In the genomic region with DNA sequence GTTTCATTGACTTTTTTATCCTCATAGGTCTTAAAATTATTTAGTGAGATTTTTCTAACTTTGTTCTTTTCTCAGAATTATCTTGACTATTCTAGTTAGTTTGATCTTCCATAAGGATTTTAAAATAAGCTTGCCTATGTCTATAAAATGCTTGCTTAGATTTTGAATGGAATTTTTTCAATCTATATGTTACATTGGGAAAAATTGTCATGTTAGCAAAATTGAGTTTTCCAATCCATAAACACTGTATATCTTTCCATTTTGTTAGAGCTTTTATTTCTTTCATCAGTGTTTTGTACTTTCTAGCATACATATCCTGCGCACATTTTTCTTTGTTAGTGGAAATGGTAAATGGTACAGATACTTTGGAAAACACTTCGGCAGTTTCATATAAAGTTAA, we compare ENCODE assay signal across 38 cellular contexts.
"Had no signal": no experiment of that assay in that cellular context is flagged by ENCODE, and none has a peak within 500 bp of the region (broad histone marks: within the 10 kb centered on the region; RNA-seq: fewer than 3 reads in every experiment).

No MANE protein-coding gene starts in this region.

- H3K36me3 Mint-ChIP-seq: activated CD8-positive, alpha-beta memory T cell treated with anti-CD3 and anti-CD28 coated beads, Interleukin-2, amount 10 ng/mL, durations not matched to agents 7 days and 5 days; activated naive CD4-positive, alpha-beta T cell treated with anti-CD3 and anti-CD28 coated beads, Interleukin-2, amount 10 ng/mL, durations not matched to agents 7 days and 5 days; activated naive CD4-positive, alpha-beta T cell treated with anti-CD3 and anti-CD28 coated beads, Interleukin-2, amount 50 U/mL, for 24 hours; activated naive CD8-positive, alpha-beta T cell; activated naive CD8-positive, alpha-beta T cell treated with anti-CD3 and anti-CD28 coated beads, Interleukin-2, amount 10 ng/mL, durations not matched to agents 7 days and 5 days; brain; T-cell had no signal

- H3K4me3 Mint-ChIP-seq: activated B cell treated with CpG ODN at 0.5 μM for 24 hours; activated CD4-positive, alpha-beta memory T cell treated with anti-CD3 and anti-CD28 coated beads, Interleukin-2, amount 10 ng/mL, durations not matched to agents 7 days and 5 days; activated CD4-positive, alpha-beta T cell treated with anti-CD3 and anti-CD28 coated beads for 36 hours; activated CD4-positive, alpha-beta T cell treated with anti-CD3 and anti-CD28 coated beads, Interleukin-2, amount 10 ng/mL, durations not matched to agents 7 days and 5 days; activated CD8-positive, alpha-beta memory T cell treated with anti-CD3 and anti-CD28 coated beads, Interleukin-2, amount 10 ng/mL, durations not matched to agents 7 days and 5 days; activated CD8-positive, alpha-beta T cell treated with anti-CD3 and anti-CD28 coated beads, Interleukin-2, amount 10 ng/mL, durations not matched to agents 7 days and 5 days; activated naive CD4-positive, alpha-beta T cell treated with anti-CD3 and anti-CD28 coated beads, Interleukin-2, amount 10 ng/mL, durations not matched to agents 7 days and 5 days; activated naive CD4-positive, alpha-beta T cell treated with anti-CD3 and anti-CD28 coated beads, Interleukin-2, amount 50 U/mL, for 24 hours; activated naive CD8-positive, alpha-beta T cell; activated naive CD8-positive, alpha-beta T cell treated with anti-CD3 and anti-CD28 coated beads, Interleukin-2, amount 10 ng/mL, durations not matched to agents 7 days and 5 days; activated naive CD8-positive, alpha-beta T cell treated with anti-CD3 and anti-CD28 coated beads, Interleukin-2, amount 50 U/mL, for 24 hours; activated T-cell treated with anti-CD3 and anti-CD28 coated beads, Interleukin-2, amount 50 U/mL, for 24 hours; brain; central memory CD8-positive, alpha-beta T cell; T-cell; T-helper 1 cell treated with Interleukin-12 subunit alpha and Interleukin-12 subunit beta and Interleukin-4 antibody, amounts not matched to agents 30 μg/mL and 1 μg/mL, for 36 hours; T-helper 2 cell treated with Interferon-gamma antibody and Interleukin-4, amounts not matched to agents 5 μg/mL and 100 μg/mL, for 36 hours had no signal

- H3K27ac ChIP-seq: ascending aorta, cardiac muscle cell, VCaP had no signal

- FAIRE-seq: bronchial epithelial cell, TTC549 had no signal

- H3K4me1 Mint-ChIP-seq: activated B cell treated with CpG ODN at 0.5 μM for 24 hours; activated CD4-positive, alpha-beta memory T cell treated with anti-CD3 and anti-CD28 coated beads, Interleukin-2, amount 10 ng/mL, durations not matched to agents 7 days and 5 days; activated CD4-positive, alpha-beta T cell treated with anti-CD3 and anti-CD28 coated beads for 36 hours; activated CD4-positive, alpha-beta T cell treated with anti-CD3 and anti-CD28 coated beads, Interleukin-2, amount 10 ng/mL, durations not matched to agents 7 days and 5 days; activated CD8-positive, alpha-beta memory T cell treated with anti-CD3 and anti-CD28 coated beads, Interleukin-2, amount 10 ng/mL, durations not matched to agents 7 days and 5 days; activated naive CD4-positive, alpha-beta T cell treated with anti-CD3 and anti-CD28 coated beads, Interleukin-2, amount 10 ng/mL, durations not matched to agents 7 days and 5 days; activated naive CD4-positive, alpha-beta T cell treated with anti-CD3 and anti-CD28 coated beads, Interleukin-2, amount 50 U/mL, for 24 hours; activated naive CD8-positive, alpha-beta T cell treated with anti-CD3 and anti-CD28 coated beads, Interleukin-2, amount 10 ng/mL, durations not matched to agents 7 days and 5 days; activated naive CD8-positive, alpha-beta T cell treated with anti-CD3 and anti-CD28 coated beads, Interleukin-2, amount 50 U/mL, for 24 hours; brain; central memory CD8-positive, alpha-beta T cell; T-cell had no signal

- H3K27ac Mint-ChIP-seq: activated B cell treated with CpG ODN at 0.5 μM for 24 hours; activated CD4-positive, alpha-beta memory T cell treated with anti-CD3 and anti-CD28 coated beads, Interleukin-2, amount 10 ng/mL, durations not matched to agents 7 days and 5 days; activated CD4-positive, alpha-beta T cell treated with anti-CD3 and anti-CD28 coated beads for 36 hours; activated CD4-positive, alpha-beta T cell treated with anti-CD3 and anti-CD28 coated beads, Interleukin-2, amount 10 ng/mL, durations not matched to agents 7 days and 5 days; activated CD8-positive, alpha-beta memory T cell treated with anti-CD3 and anti-CD28 coated beads, Interleukin-2, amount 10 ng/mL, durations not matched to agents 7 days and 5 days; activated CD8-positive, alpha-beta T cell treated with anti-CD3 and anti-CD28 coated beads, Interleukin-2, amount 10 ng/mL, durations not matched to agents 7 days and 5 days; activated naive CD4-positive, alpha-beta T cell treated with anti-CD3 and anti-CD28 coated beads, Interleukin-2, amount 10 ng/mL, durations not matched to agents 7 days and 5 days; activated naive CD4-positive, alpha-beta T cell treated with anti-CD3 and anti-CD28 coated beads, Interleukin-2, amount 50 U/mL, for 24 hours; activated naive CD8-positive, alpha-beta T cell; activated naive CD8-positive, alpha-beta T cell treated with anti-CD3 and anti-CD28 coated beads, Interleukin-2, amount 10 ng/mL, durations not matched to agents 7 days and 5 days; activated naive CD8-positive, alpha-beta T cell treated with anti-CD3 and anti-CD28 coated beads, Interleukin-2, amount 50 U/mL, for 24 hours; activated T-cell treated with anti-CD3 and anti-CD28 coated beads, Interleukin-2, amount 50 U/mL, for 24 hours; activated T-helper 2 cell treated with anti-CD3 and anti-CD28 coated beads, Interferon-gamma antibody, Interleukin-2, Interleukin-4, amounts not matched to agents 10 μg/mL and 5 μg/mL and 100 μg/mL, durations not matched to agents 14 hours and 24 hours and 36 hours; brain; T-cell; T-helper 1 cell treated with Interleukin-12 subunit alpha and Interleukin-12 subunit beta and Interleukin-4 antibody, amounts not matched to agents 30 μg/mL and 1 μg/mL, for 36 hours; T-helper 2 cell treated with Interferon-gamma antibody and Interleukin-4, amounts not matched to agents 5 μg/mL and 100 μg/mL, for 36 hours had no signal

- ATAC-seq: activated CD4-positive, alpha-beta T cell treated with anti-CD3 and anti-CD28 coated beads for 36 hours; activated CD8-positive, alpha-beta memory T cell treated with anti-CD3 and anti-CD28 coated beads, Interleukin-2, amount 10 ng/mL, durations not matched to agents 7 days and 5 days; activated CD8-positive, alpha-beta T cell treated with anti-CD3 and anti-CD28 coated beads, Interleukin-2, amount 10 ng/mL, durations not matched to agents 7 days and 5 days; activated naive CD8-positive, alpha-beta T cell treated with anti-CD3 and anti-CD28 coated beads, Interleukin-2, amount 50 U/mL, for 24 hours; T-cell had no signal

- H3K27me3 ChIP-seq: ascending aorta, cardiac muscle cell had no signal

- H3K27me3 Mint-ChIP-seq: activated B cell treated with CpG ODN at 0.5 μM for 24 hours; activated CD4-positive, alpha-beta memory T cell treated with anti-CD3 and anti-CD28 coated beads, Interleukin-2, amount 10 ng/mL, durations not matched to agents 7 days and 5 days; activated CD4-positive, alpha-beta T cell treated with anti-CD3 and anti-CD28 coated beads for 36 hours; activated CD4-positive, alpha-beta T cell treated with anti-CD3 and anti-CD28 coated beads, Interleukin-2, amount 10 ng/mL, durations not matched to agents 7 days and 5 days; activated CD8-positive, alpha-beta memory T cell treated with anti-CD3 and anti-CD28 coated beads, Interleukin-2, amount 10 ng/mL, durations not matched to agents 7 days and 5 days; activated naive CD4-positive, alpha-beta T cell treated with anti-CD3 and anti-CD28 coated beads, Interleukin-2, amount 10 ng/mL, durations not matched to agents 7 days and 5 days; activated naive CD4-positive, alpha-beta T cell treated with anti-CD3 and anti-CD28 coated beads, Interleukin-2, amount 50 U/mL, for 24 hours; activated naive CD8-positive, alpha-beta T cell; activated naive CD8-positive, alpha-beta T cell treated with anti-CD3 and anti-CD28 coated beads, Interleukin-2, amount 10 ng/mL, durations not matched to agents 7 days and 5 days; activated naive CD8-positive, alpha-beta T cell treated with anti-CD3 and anti-CD28 coated beads, Interleukin-2, amount 50 U/mL, for 24 hours; activated T-cell treated with anti-CD3 and anti-CD28 coated beads, Interleukin-2, amount 50 U/mL, for 24 hours; brain; central memory CD8-positive, alpha-beta T cell; T-cell had no signal

- DNase-seq: activated B cell treated with CpG ODN at 0.5 μM for 24 hours; activated CD4-positive, alpha-beta memory T cell treated with anti-CD3 and anti-CD28 coated beads, Interleukin-2, amount 10 ng/mL, durations not matched to agents 7 days and 5 days; activated CD4-positive, alpha-beta T cell treated with anti-CD3 and anti-CD28 coated beads for 36 hours; activated CD4-positive, alpha-beta T cell treated with anti-CD3 and anti-CD28 coated beads for 48 hours; activated CD4-positive, alpha-beta T cell treated with anti-CD3 and anti-CD28 coated beads, Interleukin-2, amount 10 ng/mL, durations not matched to agents 7 days and 5 days; activated CD4-positive, alpha-beta T cell treated with anti-CD3 and anti-CD28 coated beads, Interleukin-2, amount 50 U/mL, for 48 hours; activated CD4-positive, CD25-positive, alpha-beta regulatory T cell treated with anti-CD3 and anti-CD28 coated beads, Interleukin-2, amount 50 U/mL, for 72 hours; activated CD8-positive, alpha-beta memory T cell treated with anti-CD3 and anti-CD28 coated beads for 24 hours; activated CD8-positive, alpha-beta memory T cell treated with anti-CD3 and anti-CD28 coated beads, Interleukin-2, amount 10 ng/mL, durations not matched to agents 7 days and 5 days; activated CD8-positive, alpha-beta memory T cell treated with anti-CD3 and anti-CD28 coated beads, Interleukin-2, amount 50 U/mL, for 48 hours; activated CD8-positive, alpha-beta T cell treated with anti-CD3 and anti-CD28 coated beads, Interleukin-2, amount 10 ng/mL, durations not matched to agents 7 days and 5 days; activated effector memory CD4-positive, alpha-beta T cell treated with Interleukin-2 at 50 U/mL for 16 hours; activated gamma-delta T cell; activated naive CD4-positive, alpha-beta T cell treated with anti-CD3 and anti-CD28 coated beads, Interleukin-2, amount 10 ng/mL, durations not matched to agents 7 days and 5 days; activated naive CD4-positive, alpha-beta T cell treated with Interleukin-2 at 50 U/mL for 16 hours; activated naive CD8-positive, alpha-beta T cell treated with anti-CD3 and anti-CD28 coated beads, Interleukin-2, amount 10 ng/mL, durations not matched to agents 7 days and 5 days; activated naive CD8-positive, alpha-beta T cell treated with anti-CD3 and anti-CD28 coated beads, Interleukin-2, amount 50 U/mL, for 24 hours; activated T-cell treated with anti-CD3 and anti-CD28 coated beads, Interleukin-2, amount 50 U/mL, for 24 hours; activated T-cell treated with anti-CD3 and anti-CD28 coated beads, Interleukin-2, amount 50 U/mL, for 48 hours; amygdala; anterior cingulate cortex; caudate nucleus; cerebellar nuclear complex; T-cell; T-helper 2 cell; T-helper 9 cell had no signal

- H3K4me1 ChIP-seq: ascending aorta had no signal

- H3K36me3 ChIP-seq: ascending aorta, cardiac muscle cell had no signal

- H3K9me3 ChIP-seq: ascending aorta had no signal

- H3K9me3 Mint-ChIP-seq: activated B cell treated with CpG ODN at 0.5 μM for 24 hours; activated CD4-positive, alpha-beta T cell treated with anti-CD3 and anti-CD28 coated beads, Interleukin-2, amount 10 ng/mL, durations not matched to agents 7 days and 5 days; activated naive CD4-positive, alpha-beta T cell treated with anti-CD3 and anti-CD28 coated beads, Interleukin-2, amount 10 ng/mL, durations not matched to agents 7 days and 5 days; activated naive CD8-positive, alpha-beta T cell treated with anti-CD3 and anti-CD28 coated beads, Interleukin-2, amount 10 ng/mL, durations not matched to agents 7 days and 5 days; activated naive CD8-positive, alpha-beta T cell treated with anti-CD3 and anti-CD28 coated beads, Interleukin-2, amount 50 U/mL, for 24 hours; activated T-helper 2 cell treated with anti-CD3 and anti-CD28 coated beads, Interferon-gamma antibody, Interleukin-2, Interleukin-4, amounts not matched to agents 10 μg/mL and 5 μg/mL and 100 μg/mL, durations not matched to agents 14 hours and 24 hours and 36 hours; T-helper 1 cell treated with Interleukin-12 subunit alpha and Interleukin-12 subunit beta and Interleukin-4 antibody, amounts not matched to agents 30 μg/mL and 1 μg/mL, for 36 hours; T-helper 2 cell treated with Interferon-gamma antibody and Interleukin-4, amounts not matched to agents 5 μg/mL and 100 μg/mL, for 36 hours had no signal

- H3K4me3 ChIP-seq: ascending aorta, cardiac muscle cell had no signal
